In genomic region chr16:50208460-50208931, GRCh38 we compare ENCODE assay signal across 10 cellular contexts. TPM values are rescaled to one million over a fixed set of nuclear protein-coding genes. Genes with fewer than 3 reads are reported as not detected.
DNase-seq lines count a peak whose midpoint lies in the region; ATAC-seq and TF ChIP-seq lines count a peak whose summit lies in the region.
"Had no signal": no experiment of that assay in that cellular context is flagged by ENCODE, and none has a peak within 500 bp of the region (broad histone marks: within the 10 kb centered on the region; RNA-seq: fewer than 3 reads in every experiment).

No MANE protein-coding gene starts in this region.

- no peaks in the 10 kb centered on the region for H4K20me1 ChIP-seq in GM23248 (ENCODE audit: insufficient read depth)

- peaks cover 89% of the 10 kb centered on the region for H3K79me2 ChIP-seq in GM23248 (ENCODE audit: insufficient read depth)

- H3K4me3 ChIP-seq in GM23248, result peak overlapping the region; percentile 20
- H3K4me3 ChIP-seq in Panc1 (ENCODE audit: low read depth in 2 of 2, low read length in 2 of 2), result no peak overlapping the region
- H3K4me3 ChIP-seq in rectal smooth muscle tissue (ENCODE audit: low read length), result no peak overlapping the region

- no TSS peak for BruUV-seq in Panc1 (replicated peaks; lab: Mats Ljungman, UMichigan)

- no peaks in the 10 kb centered on the region for H3K9me3 ChIP-seq in GM23248 (ENCODE audit: low read depth)
- H3K9me3 ChIP-seq in Panc1 (ENCODE audit: control insufficient read depth, insufficient read depth, low read depth, low read length), result no peaks in the 10 kb centered on the region

- no peaks in the 10 kb centered on the region for H3K9me2 ChIP-seq in GM23248 (ENCODE audit: insufficient read depth)

- peaks cover 61% of the 10 kb centered on the region for H3K4me1 ChIP-seq in GM23248 (ENCODE audit: insufficient read depth)
- H3K4me1 ChIP-seq in Panc1 (ENCODE audit: control insufficient read depth, insufficient read depth, low read length), result peaks cover 13% of the 10 kb centered on the region
- H3K4me1 ChIP-seq in rectal smooth muscle tissue (ENCODE audit: control insufficient read depth, insufficient read depth, low read length), result peaks cover 49% of the 10 kb centered on the region

- intact Hi-C loops in Panc1 (cut with micrococcal nuclease; ENCODE audit: unreplicated experiment), result no loop called here

- peak overlapping the region; percentile 40 for H3K4me2 ChIP-seq in GM23248 (ENCODE audit: unreplicated experiment)

- H3K27me3 ChIP-seq in GM23248 (replicated peaks; ENCODE audit: insufficient read depth) (no peaks in the 10 kb centered on the region), Panc1 (ENCODE audit: control insufficient read depth, insufficient read depth, low read length) (no peaks in the 10 kb centered on the region), rectal smooth muscle tissue (ENCODE audit: control insufficient read depth, insufficient read depth, low read length) (no peaks in the 10 kb centered on the region)

- H3K36me3 ChIP-seq in GM23248 (ENCODE audit: low read depth), result peaks cover 3% of the 10 kb centered on the region; the same call in 1 of the 2 replicates
- H3K36me3 ChIP-seq in Panc1 (ENCODE audit: control insufficient read depth, insufficient read depth, low read length), result no peaks in the 10 kb centered on the region
- no peaks in the 10 kb centered on the region for H3K36me3 ChIP-seq in rectal smooth muscle tissue (ENCODE audit: control insufficient read depth, insufficient read depth, low read length)

- POLR2A ChIA-PET in Panc1 (lab: Charles Lee), result no interaction called here

- in situ Hi-C loops in GM23248 (cut with MboI), result no loop called here
- in situ Hi-C loops in Panc1 (cut with HindIII; ENCODE audit: low pct_unique_long_range_greater_than_20kb, low sequenced_read_pairs), result no loop called here

- H3K9ac ChIP-seq in GM23248 (peak overlapping the region; percentile 24; the same call in 1 of the 2 replicates), rectal smooth muscle tissue (ENCODE audit: low read length) (no peak overlapping the region)
- H3K9ac ChIP-seq: parathyroid adenoma had no signal

- no peak for TF ChIP-seq CTCF in Panc1 (IDR thresholded peaks at IDR 0.05)

- H2AFZ ChIP-seq in GM23248, result no peak overlapping the region
- H2AFZ ChIP-seq: parathyroid adenoma had no signal

- H3K27ac ChIP-seq in GM23248 (peak overlapping the region; percentile 64), Panc1 (ENCODE audit: low read length) (peak overlapping the region; percentile 39), rectal smooth muscle tissue (ENCODE audit: low read depth, low read length) (peak overlapping the region; percentile 20)

- ATAC-seq in Panc1, result no peak
- ATAC-seq: activated CD4-positive, alpha-beta T cell treated with anti-CD3 and anti-CD28 coated beads for 36 hours had no signal

- H3F3A ChIP-seq in GM23248 (ENCODE audit: insufficient read depth), result peaks cover 77% of the 10 kb centered on the region

- DNase-seq in GM23248 (peak; percentile 79), Panc1 (ENCODE audit: low read depth, low spot score) (no peak), fibroblast of gingiva (ENCODE audit: low read depth) (peak; percentile 31), GOT3 (lab: John Stamatoyannopoulos, UW) (no peak), Kasumi-1 (lab: John Stamatoyannopoulos, UW) (no peak)
- DNase-seq in stimulated activated CD4-positive, alpha-beta T cell treated with anti-CD3 and anti-CD28 coated beads, Interleukin-1b, Interleukin-23, amount 100 ng/mL, for 48 hours, result no peak
- DNase-seq: activated CD4-positive, alpha-beta T cell treated with anti-CD3 and anti-CD28 coated beads for 36 hours; activated naive CD4-positive, alpha-beta T cell treated with Interleukin-2 at 50 U/mL for 16 hours had no signal

- WGBS in GM23248 (ENCODE audit: low coverage in 1 of 2, low lambda C conversion rate in 2 of 2, missing lambda C conversion rate in 2 of 2), 2 experiments, result 11 to 15% methylated on average over 3 of the region's 3 CpGs

- CTCF ChIA-PET in Panc1 (lab: Charles Lee), result interaction anchor here (0.5 kb wide), 1 partner anchor 63 kb away, joined by 3 read pairs; no protein-coding TSS in a partner anchor

RNA-seq across cellular contexts. Expression of gene TENT4B, which starts 55.4 kb away (rescaled TPM):
- 12.6 and 16.7 TPM in 2 replicates for total RNA-seq in GM23248 (2014; rRNA removed; shearing (Covaris generic))
- polyA plus RNA-seq in GM23248 (2016; fragmentation: Nextera tagmentation; extraction: Ambion mirVana), result 7.4 and 7.8 TPM in 2 replicates
- total RNA-seq in Panc1 (2021; ENCODE audit: unreplicated experiment), result 9.7 TPM
- 4.0 TPM for polyA plus RNA-seq in Panc1 (2012; ENCODE audit: insufficient read length)

RNA-seq across cellular contexts. Expression of gene ADCY7, which starts 57.9 kb away (rescaled TPM):
- total RNA-seq in GM23248 (2014; rRNA removed; shearing (Covaris generic)), result 87.4 and 90.5 TPM in 2 replicates
- 31.9 and 32.7 TPM in 2 replicates for polyA plus RNA-seq in GM23248 (2016; fragmentation: Nextera tagmentation; extraction: Ambion mirVana)
- 6.3 TPM for total RNA-seq in Panc1 (2021; ENCODE audit: unreplicated experiment)
- 8.9 TPM for polyA plus RNA-seq in Panc1 (2012; ENCODE audit: insufficient read length)

Comparison
In these comparisons a context has a peak if more than half of its experiments do, and no peak if none do; other contexts are left out.
1. DNase-seq: peak in GM23248 (single experiment) and fibroblast of gingiva (single experiment); none in Panc1 (single experiment), stimulated activated CD4-positive, alpha-beta T cell treated with anti-CD3 and anti-CD28 coated beads, Interleukin-1b, Interleukin-23, amount 100 ng/mL, for 48 hours (single experiment), GOT3 (single experiment) and Kasumi-1 (0 of 2).
2. RNA of gene ADCY7, which starts 57.9 kb away (total RNA-seq): 87.4 to 90.5 TPM in GM23248; 6.3 TPM in Panc1 (single experiment); every median in the first group is over 10 times any median in the second.
3. Peak in every context shown above with its lines, with median percentiles within 50 percentile points of each other: H3K27ac ChIP-seq.